12 cellular contexts compared by ENCODE assay signal in the genomic region with DNA sequence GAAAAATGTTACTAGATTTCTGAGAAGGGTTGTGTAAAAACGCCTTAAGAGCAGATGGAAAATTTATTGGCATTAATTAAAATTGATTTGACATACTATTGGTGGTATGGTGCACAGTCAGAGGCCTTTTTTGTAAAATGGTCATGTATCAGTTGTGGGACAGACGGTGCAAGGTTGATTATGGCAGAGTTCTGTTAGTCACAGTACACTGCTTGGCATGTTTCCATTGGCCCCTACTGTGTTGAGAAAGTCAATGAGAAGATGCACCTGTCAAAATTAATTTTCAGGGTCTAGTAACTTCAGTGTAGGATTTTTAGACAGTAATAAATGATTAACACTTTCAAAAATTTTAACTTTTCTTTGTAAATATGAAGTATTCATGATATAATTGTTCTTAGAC. TPM values are rescaled to one million over a fixed set of nuclear protein-coding genes. Genes with fewer than 3 reads are reported as not detected.
DNase-seq lines count a peak whose midpoint lies in the region; ATAC-seq and TF ChIP-seq lines count a peak whose summit lies in the region.
"Had no signal": no experiment of that assay in that cellular context is flagged by ENCODE, and none has a peak within 500 bp of the region (broad histone marks: within the 10 kb centered on the region; RNA-seq: fewer than 3 reads in every experiment).

No MANE protein-coding gene starts in this region.

- TF ChIP-seq CTCF in dorsolateral prefrontal cortex (IDR thresholded peaks at IDR 0.05 in 54 of 56, conservative IDR thresholded peaks at IDR 0.05 in 2 of 56; ENCODE audit: low read depth in 1 of 56, partially characterized antibody in 56 of 56) (no peak), osteoblast (IDR thresholded peaks at IDR 0.05; ENCODE audit: extremely low read depth, low read depth, low read length) (no peak)

- peak; percentile 49 for DNase-seq in NCI-H146 (lab: John Stamatoyannopoulos, UW)
- DNase-seq in dorsolateral prefrontal cortex = peak in 2 of 10 donors; percentile 10 to 70
- no peak for DNase-seq in osteoblast (ENCODE audit: insufficient read length, low spot score, missing footprints)
- DNase-seq in GM19238 (ENCODE audit: insufficient read length, low spot score) = no peak
- no peak for DNase-seq in DMS153 treated with DMSO at 0.1 percent for 48 hours (lab: John Stamatoyannopoulos, UW; ENCODE audit: unreplicated experiment)
- DNase-seq: activated CD4-positive, alpha-beta T cell treated with anti-CD3 and anti-CD28 coated beads, Interleukin-2, amount 50 U/mL, for 1 hour; CD8-positive, alpha-beta T cell; naive thymus-derived CD4-positive, alpha-beta T cell; PC-3 had no signal

- intact Hi-C loops in dorsolateral prefrontal cortex (cut with DNase I) = no loop called here

- no peak overlapping the region for H2AFZ ChIP-seq in osteoblast (ENCODE audit: low read length)

- peaks cover 64% of the 10 kb centered on the region for H3K79me2 ChIP-seq in osteoblast (ENCODE audit: insufficient read depth, low read length)

- H3K4me3 ChIP-seq in dorsolateral prefrontal cortex (peak overlapping the region in 57 of 59 donors; percentile 23 to 79 (median 63)), osteoblast (ENCODE audit: insufficient read depth, low read length) (no peak overlapping the region)

- H3K36me3 ChIP-seq in osteoblast (ENCODE audit: insufficient read depth, low read length) = no peaks in the 10 kb centered on the region
- H3K36me3 ChIP-seq: thoracic aorta had no signal

- peak; percentile 45 for ATAC-seq in GM18907 (IDR thresholded peaks at IDR 0.05; ENCODE audit: unreplicated experiment)
- no peak for ATAC-seq in HG03108 (IDR thresholded peaks at IDR 0.05; ENCODE audit: unreplicated experiment)
- ATAC-seq: CD8-positive, alpha-beta T cell; naive thymus-derived CD4-positive, alpha-beta T cell; PC-3 had no signal

- H4K20me1 ChIP-seq in osteoblast (ENCODE audit: insufficient read depth, low read length) = peaks cover 6% of the 10 kb centered on the region

- H3K27ac ChIP-seq in dorsolateral prefrontal cortex = peak overlapping the region in 17 of 59 donors; percentile 0 to 57 (median 22)
- H3K27ac ChIP-seq in osteoblast (ENCODE audit: low read depth, low read length) = peak overlapping the region; percentile 47

- H3K4me2 ChIP-seq in osteoblast (ENCODE audit: insufficient read depth, low read length) = no peak overlapping the region

- no peaks in the 10 kb centered on the region for H3K9me3 ChIP-seq in osteoblast (ENCODE audit: low read depth, low read length)
- H3K9me3 ChIP-seq: thoracic aorta had no signal

- peaks cover 20% of the 10 kb centered on the region for H3K4me1 ChIP-seq in osteoblast (ENCODE audit: insufficient read depth, low read length)

- H3K27me3 ChIP-seq in dorsolateral prefrontal cortex (no peaks in the 10 kb centered on the region), osteoblast (ENCODE audit: insufficient read depth, low read length) (no peaks in the 10 kb centered on the region)

RNA-seq across cellular contexts. Expression of gene B3GALT2, which starts 4.4 kb away (rescaled TPM):
- total RNA-seq in dorsolateral prefrontal cortex (10 to 100 TPM in 119 of 120 experiments, 1 to 10 TPM in 1; 7.6 to 55.7 (median 31.2) TPM), osteoblast (2.1 and 2.2 TPM in 2 replicates)
- total RNA-seq: PC-3 had no signal
